17 cellular contexts compared by ENCODE assay signal in the genomic region with DNA sequence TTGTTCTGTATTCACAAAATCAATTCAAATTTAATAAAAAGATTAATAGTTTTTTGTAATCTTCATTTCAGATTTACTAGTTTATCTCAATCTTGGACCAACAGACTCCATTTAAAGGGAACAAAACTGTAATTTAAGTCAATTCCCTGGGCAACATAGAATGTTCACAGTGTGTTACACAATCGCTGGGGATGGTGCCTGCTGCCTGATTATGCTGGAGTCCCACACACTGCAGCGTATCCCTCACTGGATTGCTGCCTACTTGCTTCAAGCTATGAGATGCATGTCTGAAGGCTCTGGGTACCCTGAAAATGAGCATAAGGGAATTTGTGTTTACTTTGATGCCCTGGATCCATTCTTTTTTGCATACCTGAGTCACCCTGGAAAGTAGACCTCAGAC. TPM values are rescaled to one million over a fixed set of nuclear protein-coding genes. Genes with fewer than 3 reads are reported as not detected.
DNase-seq lines count a peak whose midpoint lies in the region; ATAC-seq, FAIRE-seq and TF ChIP-seq lines count a peak whose summit lies in the region.
"Had no signal": no experiment of that assay in that cellular context is flagged by ENCODE, and none has a peak within 500 bp of the region (broad histone marks: within the 10 kb centered on the region; RNA-seq: fewer than 3 reads in every experiment).

No MANE protein-coding gene starts in this region.

- no peak overlapping the region for H3K27ac ChIP-seq in HepG2 (ENCODE audit: extremely low read length, insufficient read depth, low read length)
- H3K27ac ChIP-seq in right lobe of liver = no peak overlapping the region
- H3K27ac ChIP-seq in dorsolateral prefrontal cortex = peak overlapping the region in 31 of 59 donors; percentile 9 to 77 (median 49)
- no peak overlapping the region for H3K27ac ChIP-seq in right cardiac atrium (ENCODE audit: low read length)
- H3K27ac ChIP-seq in tibial nerve = no peak overlapping the region
- H3K27ac ChIP-seq: SJSA1 had no signal

- no peak overlapping the region for H3K9ac ChIP-seq in HepG2 (ENCODE audit: insufficient read depth, low read depth, low read length)

- no peak for FAIRE-seq in HepG2 (lab: Jason Lieb, UNC)
- FAIRE-seq: G401.6, GM12891 had no signal

- no peaks in the 10 kb centered on the region; the same call in 1 of the 2 replicates for H4K20me1 ChIP-seq in HepG2 (ENCODE audit: insufficient read depth, low read length)

- H3K9me3 ChIP-seq in HepG2 (ENCODE audit: low read length) (no peaks in the 10 kb centered on the region), right lobe of liver (no peaks in the 10 kb centered on the region), right cardiac atrium (ENCODE audit: control insufficient read depth, low read length) (no peaks in the 10 kb centered on the region), tibial nerve (no peaks in the 10 kb centered on the region)
- H3K9me3 ChIP-seq: SJSA1 had no signal

- H3K9me3 Mint-ChIP-seq in MCF 10A (ENCODE audit: unreplicated experiment) = no peaks in the 10 kb centered on the region
- H3K9me3 Mint-ChIP-seq: CD4-positive, CD25-positive, alpha-beta regulatory T cell had no signal

- no peaks in the 10 kb centered on the region for H3K36me3 Mint-ChIP-seq in MCF 10A (ENCODE audit: insufficient read depth, unreplicated experiment)

- CTCF ChIA-PET in HepG2 (lab: Yijun Ruan, JAX; ENCODE audit: low intra/inter-chr PET ratio, low total read pairs) (no interaction called here), MCF 10A (lab: Yijun Ruan, JAX) (no interaction called here)

- H3K4me3 ChIP-seq in HepG2 (replicated peaks in 1 of 3; ENCODE audit: insufficient read depth in 1 of 3, low read depth in 2 of 3, low read length in 3 of 3) = no peak overlapping the region
- no peak overlapping the region for H3K4me3 ChIP-seq in right lobe of liver
- H3K4me3 ChIP-seq in dorsolateral prefrontal cortex = no peak overlapping the region
- H3K4me3 ChIP-seq in right cardiac atrium (ENCODE audit: low read length) = no peak overlapping the region
- H3K4me3 ChIP-seq in tibial nerve = no peak overlapping the region
- H3K4me3 ChIP-seq: SJSA1 had no signal

- 100% methylated on average over 2 of the region's 2 CpGs for WGBS in HepG2 (ENCODE audit: low lambda C conversion rate)
- 43% methylated on average over 2 of the region's 2 CpGs for WGBS in right lobe of liver (ENCODE audit: insufficient coverage, low coverage, low lambda C conversion rate, missing lambda C conversion rate)
- 58% methylated on average over 2 of the region's 2 CpGs for WGBS in right cardiac atrium
- 57 to 59% methylated on average over 2 of the region's 2 CpGs for WGBS in tibial nerve, 2 donors

- no peak for TF ChIP-seq CTCF in HepG2 (CRISPR knock-in tag; IDR thresholded peaks at IDR 0.05)
- TF ChIP-seq CTCF in right lobe of liver (IDR thresholded peaks at IDR 0.05) = no peak
- TF ChIP-seq CTCF in dorsolateral prefrontal cortex (IDR thresholded peaks at IDR 0.05 in 54 of 56, conservative IDR thresholded peaks at IDR 0.05 in 2 of 56; ENCODE audit: low read depth in 1 of 56, partially characterized antibody in 56 of 56) = no peak
- TF ChIP-seq CTCF in MCF 10A (IDR thresholded peaks at IDR 0.05; ENCODE audit: unreplicated experiment) = no peak
- TF ChIP-seq CTCF in tibial nerve (IDR thresholded peaks at IDR 0.05) = no peak

- H3K27ac Mint-ChIP-seq in MCF 10A (ENCODE audit: low read depth, unreplicated experiment) = no peak overlapping the region

- POLR2A ChIA-PET in HepG2 (lab: Yijun Ruan, JAX) (no interaction called here), MCF 10A (lab: Yijun Ruan, JAX) (interaction anchor here (0.7 to 1.5 kb wide), 2 partner anchors 36 to 57 kb away, joined by 3 to 4 read pairs; a partner anchor contains a TSS)

- H3K4me2 ChIP-seq in HepG2 (ENCODE audit: low read depth, low read length) = no peak overlapping the region

- peaks cover 7% of the 10 kb centered on the region for H3K4me1 Mint-ChIP-seq in MCF 10A (ENCODE audit: insufficient read depth, unreplicated experiment)

- H3K4me3 Mint-ChIP-seq in MCF 10A (ENCODE audit: unreplicated experiment) = no peak overlapping the region
- H3K4me3 Mint-ChIP-seq: CD4-positive, CD25-positive, alpha-beta regulatory T cell had no signal

- H3K36me3 ChIP-seq in HepG2 (replicated peaks in 1 of 2; ENCODE audit: control insufficient read depth in 1 of 2, insufficient read depth in 2 of 2, low read length in 2 of 2) = no peaks in the 10 kb centered on the region
- no peaks in the 10 kb centered on the region for H3K36me3 ChIP-seq in right lobe of liver
- no peaks in the 10 kb centered on the region for H3K36me3 ChIP-seq in tibial nerve
- H3K36me3 ChIP-seq: SJSA1 had no signal

- ATAC-seq in HepG2 (no peak), right lobe of liver (no peak), right cardiac atrium (peak; percentile 69 to 81), HG03442 (IDR thresholded peaks at IDR 0.05; ENCODE audit: unreplicated experiment) (no peak)
- ATAC-seq: HCT116 had no signal

- TF ChIP-seq POLR2A in HepG2 (IDR thresholded peaks at IDR 0.05; ENCODE audit: insufficient read depth in 1 of 2, low read depth in 2 of 2, low read length in 2 of 2) (no peak), right lobe of liver (IDR thresholded peaks at IDR 0.05) (no peak), tibial nerve (IDR thresholded peaks at IDR 0.05) (no peak)

- intact Hi-C loops in HepG2 (cut with micrococcal nuclease; ENCODE audit: unreplicated experiment) = no loop called here
- intact Hi-C loops in right lobe of liver (cut with DNase I) = no loop called here
- intact Hi-C loops in dorsolateral prefrontal cortex (cut with DNase I) = no loop called here
- intact Hi-C loops in right cardiac atrium (cut with DNase I) = no loop called here
- intact Hi-C loops in MCF 10A (cut with micrococcal nuclease) = no loop called here

- TF ChIP-seq EP300 in HepG2 (IDR thresholded peaks at IDR 0.05; ENCODE audit: low read depth in 2 of 2, low read length in 2 of 2) (no peak), HepG2 (CRISPR knock-in tag; IDR thresholded peaks at IDR 0.05; ENCODE audit: borderline replicate concordance) (no peak), tibial nerve (IDR thresholded peaks at IDR 0.05) (no peak)

- H2AFZ ChIP-seq in HepG2 (ENCODE audit: low read length) = no peak overlapping the region

- no peaks in the 10 kb centered on the region for H3K79me2 ChIP-seq in HepG2 (ENCODE audit: insufficient read depth, low read length)

- H3K27me3 Mint-ChIP-seq in MCF 10A (ENCODE audit: insufficient read depth, unreplicated experiment) = no peaks in the 10 kb centered on the region
- H3K27me3 Mint-ChIP-seq: CD4-positive, CD25-positive, alpha-beta regulatory T cell had no signal

- no peak for TF ChIP-seq RAD21 in HepG2 (CRISPR knock-in tag; IDR thresholded peaks at IDR 0.05)

- H3K4me1 ChIP-seq in HepG2 (ENCODE audit: insufficient read depth, low read length) (peaks cover 15% of the 10 kb centered on the region), right lobe of liver (peaks cover 0 to 8% (median 2%) of the 10 kb centered on the region in 4 donors), right cardiac atrium (ENCODE audit: control insufficient read depth, insufficient read depth, low read length) (peaks cover 7% of the 10 kb centered on the region), tibial nerve (peaks cover 0 to 12% (median 5%) of the 10 kb centered on the region in 4 donors)
- H3K4me1 ChIP-seq: SJSA1 had no signal

- in situ Hi-C loops in HepG2 (cut with HindIII; ENCODE audit: extremely low pct_ligation_motif_present, low pct_unique_long_range_greater_than_20kb) = no loop called here

- BruUV-seq in HepG2 (replicated peaks; lab: Mats Ljungman, UMichigan) (no TSS peak), MCF 10A (replicated peaks; lab: Mats Ljungman, UMichigan) (no TSS peak)

- H3K27me3 ChIP-seq in HepG2 (ENCODE audit: control insufficient read depth in 1 of 2, insufficient read depth in 2 of 2, low read length in 2 of 2) (no peaks in the 10 kb centered on the region), right lobe of liver (no peaks in the 10 kb centered on the region), dorsolateral prefrontal cortex (no peaks in the 10 kb centered on the region), right cardiac atrium (ENCODE audit: control insufficient read depth, insufficient read depth) (no peaks in the 10 kb centered on the region), tibial nerve (no peaks in the 10 kb centered on the region)
- H3K27me3 ChIP-seq: SJSA1 had no signal

- no peak for DNase-seq in HepG2 (ENCODE audit: low spot score)
- no peak for DNase-seq in right lobe of liver
- DNase-seq in dorsolateral prefrontal cortex = peak in 8 of 10 donors; percentile 28 to 81 (median 56)
- DNase-seq in right cardiac atrium = peak in 2 of 3 donors; percentile 41 to 86
- DNase-seq in T-helper 1 cell = no peak
- no peak for DNase-seq in MCF 10A (ENCODE audit: unreplicated experiment)
- DNase-seq in tibial nerve (ENCODE audit: low spot score in 2 of 2) = no peak
- DNase-seq: CD4-positive, CD25-positive, alpha-beta regulatory T cell; MM.1S; NCI-H1436; NCI-H2029 treated with DMSO at 0.1 percent for 48 hours; NCI-H524 had no signal

RNA-seq across cellular contexts. Expression of a gene that starts 35.7 kb away (rescaled TPM):
- 10.1 and 11.4 TPM in 2 replicates for total RNA-seq in HepG2 (2016; rRNA removed; fragmentation: Illumina TruSeq; extraction: Trizol)
- total RNA-seq in HepG2 (2016; cell fraction: cytosol; rRNA removed; fragmentation: Illumina TruSeq; extraction: Trizol; ENCODE audit: low read depth) = 1.5 and 2.1 TPM in 2 replicates
- total RNA-seq in HepG2 (2016; cell fraction: insoluble cytoplasmic fraction; rRNA removed; fragmentation: Illumina TruSeq; extraction: Trizol) = 11.8 and 12.0 TPM in 2 replicates
- total RNA-seq in HepG2 (2016; cell fraction: membrane; rRNA removed; fragmentation: Illumina TruSeq; extraction: Trizol) = 3.9 and 4.1 TPM in 2 replicates
- 32.1 and 34.1 TPM in 2 replicates for total RNA-seq in HepG2 (2016; cell fraction: nucleus; rRNA removed; fragmentation: Illumina TruSeq; extraction: Trizol)
- polyA plus RNA-seq in HepG2 (2011; rRNA removed) = 6.3 and 10.0 TPM in 2 replicates
- polyA plus RNA-seq in HepG2 (2011; cell fraction: cytosol; rRNA removed) = 4.4 and 4.5 TPM in 2 replicates
- polyA plus RNA-seq in HepG2 (2011; cell fraction: nucleus; rRNA removed) = 9.3 and 10.4 TPM in 2 replicates
- 9.7 and 13.7 TPM in 2 replicates for polyA plus RNA-seq in HepG2 (2012)
- 0.59 and 0.74 TPM in 2 replicates for polyA plus RNA-seq in HepG2 (2016; cell fraction: cytosol; fragmentation: Illumina TruSeq; extraction: Trizol; ENCODE audit: low read depth)
- 5.4 and 5.7 TPM in 2 replicates for polyA plus RNA-seq in HepG2 (2016; cell fraction: insoluble cytoplasmic fraction; fragmentation: Illumina TruSeq; extraction: Trizol; ENCODE audit: low read depth)
- polyA plus RNA-seq in HepG2 (2016; cell fraction: membrane; fragmentation: Illumina TruSeq; extraction: Trizol; ENCODE audit: low read depth) = 0.90 and 1.2 TPM in 2 replicates
- polyA plus RNA-seq in HepG2 (2016; cell fraction: nucleus; fragmentation: Illumina TruSeq; extraction: Trizol; ENCODE audit: insufficient read depth, low read depth) = 12.6 and 14.0 TPM in 2 replicates
- 31.4 and 330 TPM in 2 replicates for polyA minus RNA-seq in HepG2 (2011; rRNA and poly(A)+ RNA removed; ENCODE audit: low replicate concordance)
- 12.1 and 15.5 TPM in 2 replicates for polyA minus RNA-seq in HepG2 (2011; cell fraction: cytosol; rRNA and poly(A)+ RNA removed)
- 75.3 and 85.2 TPM in 2 replicates for polyA minus RNA-seq in HepG2 (2011; cell fraction: nucleus; rRNA and poly(A)+ RNA removed)
- total RNA-seq in right lobe of liver = 10 to 100 TPM in 4 of 6 experiments, 1 to 10 TPM in 2; 6.5 to 16.2 (median 11.5) TPM
- total RNA-seq in dorsolateral prefrontal cortex = 100 to 1,000 TPM in 119 of 120 experiments, 10 to 100 TPM in 1; 93.6 to 417 (median 307) TPM
- 10 to 100 TPM; 32.5 to 59.0 (median 45.6) TPM for total RNA-seq in right cardiac atrium
- polyA plus RNA-seq in right cardiac atrium = 13.9 TPM
- 7.5 and 14.3 TPM in 2 replicates for total RNA-seq in MCF 10A (2022)
- total RNA-seq in tibial nerve = 10 to 100 TPM; 56.1 to 71.2 (median 61.9) TPM

Comparison
In these comparisons a context has a peak if more than half of its experiments do, and no peak if none do; other contexts are left out.
1. ATAC-seq: peak in right cardiac atrium (2 of 2); none in HepG2 (single experiment), right lobe of liver (0 of 4) and HG03442 (single experiment).
2. DNase-seq: peak in dorsolateral prefrontal cortex (8 of 10) and right cardiac atrium (2 of 3); none in HepG2 (single experiment), right lobe of liver (0 of 3), T-helper 1 cell (0 of 5), MCF 10A (single experiment) and tibial nerve (0 of 2).
3. H3K27ac ChIP-seq: peak in dorsolateral prefrontal cortex (31 of 59); none in HepG2 (single experiment), right lobe of liver (0 of 3), right cardiac atrium (single experiment) and tibial nerve (0 of 4).